Comparison of ENCODE assay signal across 8 cellular contexts in genomic region chr6:145372671-145373123, GRCh38.
DNase-seq lines count a peak whose midpoint lies in the region; ATAC-seq and TF ChIP-seq lines count a peak whose summit lies in the region.

No MANE protein-coding gene starts in this region.

- WGBS in sigmoid colon, 2 donors: 65 to 69% methylated on average over 4 of the region's 4 CpGs

- no peaks in the 10 kb centered on the region for H3K4me1 ChIP-seq in sigmoid colon

- CTCF ChIA-PET in GM10248 (lab: Yijun Ruan, JAX): interaction anchor here (0.9 to 1.5 kb wide), 3 partner anchors 9 to 23 kb away, joined by 3 to 4 read pairs (median 3); no protein-coding TSS in a partner anchor

- H3K27me3 ChIP-seq in sigmoid colon: no peaks in the 10 kb centered on the region

- ATAC-seq in GM21447 (IDR thresholded peaks at IDR 0.05; ENCODE audit: unreplicated experiment): peak; percentile 98
- ATAC-seq in HG03571 (IDR thresholded peaks at IDR 0.05; ENCODE audit: unreplicated experiment): peak; percentile 96

- TF ChIP-seq CTCF in GM10248 (IDR thresholded peaks at IDR 0.05; ENCODE audit: control extremely low read depth, extremely low read depth, low read depth, missing control alignments) (no peak), sigmoid colon (IDR thresholded peaks at IDR 0.05) (no peak)

- no peak for TF ChIP-seq POLR2A in sigmoid colon (IDR thresholded peaks at IDR 0.05)

- no peaks in the 10 kb centered on the region for H3K9me3 ChIP-seq in sigmoid colon

- intact Hi-C loops in sigmoid colon (cut with DNase I): no loop called here

- no peak for TF ChIP-seq EP300 in sigmoid colon (IDR thresholded peaks at IDR 0.05)

- DNase-seq in GM10248 (ENCODE audit: extremely low spot score): peak; percentile 28
- DNase-seq in dermis microvascular lymphatic vessel endothelial cell (ENCODE audit: low read depth in 2 of 2): peak; percentile 10 to 39
- peak; percentile 24 for DNase-seq in skeletal muscle cell (ENCODE audit: low read depth)
- no peak for DNase-seq in SKM-1 (lab: John Stamatoyannopoulos, UW; ENCODE audit: unreplicated experiment)
- no peak for DNase-seq in sigmoid colon
- no peak for DNase-seq in D341Med (ENCODE audit: low spot score)

- H3K36me3 ChIP-seq in sigmoid colon: no peaks in the 10 kb centered on the region

- H3K4me3 ChIP-seq in skeletal muscle cell (ENCODE audit: low read depth, low read length): peak overlapping the region; percentile 4
- H3K4me3 ChIP-seq in sigmoid colon: no peak overlapping the region

- no peak overlapping the region for H3K27ac ChIP-seq in sigmoid colon

- POLR2A ChIA-PET in GM10248 (lab: Yijun Ruan, JAX): no interaction called here

Comparison
In these comparisons a context has a peak if more than half of its experiments do, and no peak if none do; other contexts are left out.
1. DNase-seq: peak in GM10248 (single experiment), dermis microvascular lymphatic vessel endothelial cell (2 of 2) and skeletal muscle cell (single experiment); none in SKM-1 (single experiment), sigmoid colon (single experiment) and D341Med (single experiment).